Comparison of ENCODE assay signal across 16 cellular contexts in genomic region chr10:49837685-49838084, GRCh38.
"Had no signal": no experiment of that assay in that cellular context is flagged by ENCODE, and none has a peak within 500 bp of the region (broad histone marks: within the 10 kb centered on the region; RNA-seq: fewer than 3 reads in every experiment).

No MANE protein-coding gene starts in this region.

- H3K27ac Mint-ChIP-seq: activated CD4-positive, alpha-beta memory T cell treated with anti-CD3 and anti-CD28 coated beads, Interleukin-2, amount 10 ng/mL, durations not matched to agents 7 days and 5 days; activated naive CD8-positive, alpha-beta T cell treated with anti-CD3 and anti-CD28 coated beads, Interleukin-2, amount 10 ng/mL, durations not matched to agents 7 days and 5 days; naive thymus-derived CD4-positive, alpha-beta T cell; T-helper 2 cell treated with Interferon-gamma antibody and Interleukin-4, amounts not matched to agents 5 μg/mL and 100 μg/mL, for 36 hours had no signal

- DNase-seq: activated CD4-positive, alpha-beta memory T cell treated with anti-CD3 and anti-CD28 coated beads, Interleukin-2, amount 10 ng/mL, durations not matched to agents 7 days and 5 days; activated CD4-positive, alpha-beta T cell treated with anti-CD3 and anti-CD28 coated beads for 1 hour; activated naive CD8-positive, alpha-beta T cell treated with anti-CD3 and anti-CD28 coated beads, Interleukin-2, amount 10 ng/mL, durations not matched to agents 7 days and 5 days; aorta; heart right ventricle; lower lobe of right lung; naive thymus-derived CD4-positive, alpha-beta T cell; posterior cingulate gyrus; sigmoid colon; stimulated activated CD4-positive, alpha-beta T cell treated with anti-CD3 and anti-CD28 coated beads, Interleukin-12 subunit alpha, Interleukin-12 subunit beta, amount 100 ng/mL, for 4 hours; stimulated activated naive CD4-positive, alpha-beta T cell; substantia nigra; SW 1271; upper lobe of left lung had no signal

- H3K4me3 ChIP-seq: heart right ventricle, lower lobe of right lung, sigmoid colon, upper lobe of left lung had no signal

- ATAC-seq: heart right ventricle; lower lobe of right lung; naive thymus-derived CD4-positive, alpha-beta T cell had no signal

- H3K27me3 ChIP-seq: heart right ventricle, neutrophil, sigmoid colon, upper lobe of left lung had no signal

- H3K4me3 Mint-ChIP-seq: activated CD4-positive, alpha-beta memory T cell treated with anti-CD3 and anti-CD28 coated beads, Interleukin-2, amount 10 ng/mL, durations not matched to agents 7 days and 5 days; activated naive CD8-positive, alpha-beta T cell treated with anti-CD3 and anti-CD28 coated beads, Interleukin-2, amount 10 ng/mL, durations not matched to agents 7 days and 5 days; naive thymus-derived CD4-positive, alpha-beta T cell; T-helper 2 cell treated with Interferon-gamma antibody and Interleukin-4, amounts not matched to agents 5 μg/mL and 100 μg/mL, for 36 hours had no signal

- H3K4me1 ChIP-seq: lower lobe of right lung, sigmoid colon, upper lobe of left lung had no signal

- H3K9me3 ChIP-seq: heart right ventricle, lower lobe of right lung, neutrophil, sigmoid colon, upper lobe of left lung had no signal

- H3K4me1 Mint-ChIP-seq: activated CD4-positive, alpha-beta memory T cell treated with anti-CD3 and anti-CD28 coated beads, Interleukin-2, amount 10 ng/mL, durations not matched to agents 7 days and 5 days; activated naive CD8-positive, alpha-beta T cell treated with anti-CD3 and anti-CD28 coated beads, Interleukin-2, amount 10 ng/mL, durations not matched to agents 7 days and 5 days; naive thymus-derived CD4-positive, alpha-beta T cell had no signal

- H3K9me3 Mint-ChIP-seq: activated CD4-positive, alpha-beta memory T cell treated with anti-CD3 and anti-CD28 coated beads, Interleukin-2, amount 10 ng/mL, durations not matched to agents 7 days and 5 days; activated naive CD8-positive, alpha-beta T cell treated with anti-CD3 and anti-CD28 coated beads, Interleukin-2, amount 10 ng/mL, durations not matched to agents 7 days and 5 days; naive thymus-derived CD4-positive, alpha-beta T cell; T-helper 2 cell treated with Interferon-gamma antibody and Interleukin-4, amounts not matched to agents 5 μg/mL and 100 μg/mL, for 36 hours had no signal

- H3K27me3 Mint-ChIP-seq: activated CD4-positive, alpha-beta memory T cell treated with anti-CD3 and anti-CD28 coated beads, Interleukin-2, amount 10 ng/mL, durations not matched to agents 7 days and 5 days; activated naive CD8-positive, alpha-beta T cell treated with anti-CD3 and anti-CD28 coated beads, Interleukin-2, amount 10 ng/mL, durations not matched to agents 7 days and 5 days; naive thymus-derived CD4-positive, alpha-beta T cell had no signal

- H3K27ac ChIP-seq: heart right ventricle, lower lobe of right lung, neutrophil, sigmoid colon, upper lobe of left lung had no signal
